ENCODE assay signal across 14 cellular contexts in genomic region chrX:130628522-130628921, GRCh38.
A peak's percentile ranks its signal among the peaks of the same experiment; 100 is the strongest.
DNase-seq lines count a peak whose midpoint lies in the region; ATAC-seq and TF ChIP-seq lines count a peak whose summit lies in the region.
"Had no signal": no experiment of that assay in that cellular context is flagged by ENCODE, and none has a peak within 500 bp of the region (broad histone marks: within the 10 kb centered on the region; RNA-seq: fewer than 3 reads in every experiment).

No MANE protein-coding gene starts in this region.

- H3K4me2 ChIP-seq in neuronal stem cell (ENCODE audit: insufficient read depth, low read length, poor library complexity, severe bottlenecking) (no peak overlapping the region), hepatocyte (no peak overlapping the region)
- H3K4me2 ChIP-seq: A549 had no signal

- H3K9me3 ChIP-seq in ectodermal cell (ENCODE audit: control insufficient read depth, low read length) (no peaks in the 10 kb centered on the region), neuronal stem cell (replicated peaks in 1 of 2; ENCODE audit: control insufficient read depth in 2 of 2, insufficient read depth in 1 of 2, low read depth in 1 of 2, low read length in 2 of 2) (no peaks in the 10 kb centered on the region), hepatocyte (ENCODE audit: low read depth) (no peaks in the 10 kb centered on the region)
- H3K9me3 ChIP-seq: A549, Caco-2 had no signal

- H3K14ac ChIP-seq in neuronal stem cell (ENCODE audit: low read length) = no peak overlapping the region

- H3K4me1 Mint-ChIP-seq in WTC11 (peaks cover 56% of the 10 kb centered on the region), nephron (peaks cover 47% of the 10 kb centered on the region)
- H3K4me1 Mint-ChIP-seq: CD8-positive, alpha-beta memory T cell had no signal

- no peak overlapping the region for H3K4ac ChIP-seq in neuronal stem cell (ENCODE audit: low read length)

- no peak for DNase-seq in WTC11 (ENCODE audit: low spot score)
- DNase-seq in neuronal stem cell (ENCODE audit: low spot score) = peak; percentile 4
- DNase-seq in AG08396 (ENCODE audit: low spot score) = no peak
- DNase-seq in hepatocyte (ENCODE audit: low spot score) = no peak
- DNase-seq: Caco-2; CD8-positive, alpha-beta memory T cell; DND-41; GF-D8 had no signal

- H4K8ac ChIP-seq in neuronal stem cell (ENCODE audit: low read depth, low read length) = no peak overlapping the region

- no peaks in the 10 kb centered on the region for H3K79me1 ChIP-seq in neuronal stem cell (ENCODE audit: low read depth, low read length)

- H3K27me3 ChIP-seq in ectodermal cell (ENCODE audit: control insufficient read depth, insufficient read depth, low read length, poor library complexity, severe bottlenecking) (no peaks in the 10 kb centered on the region), neuronal stem cell (ENCODE audit: control insufficient read depth in 3 of 3, insufficient read depth in 3 of 3, low read depth in 1 of 3, low read length in 3 of 3) (no peaks in the 10 kb centered on the region), hepatocyte (no peaks in the 10 kb centered on the region)

- H3K79me2 ChIP-seq in hepatocyte = no peaks in the 10 kb centered on the region

- no peak overlapping the region for H2BK120ac ChIP-seq in neuronal stem cell (ENCODE audit: low read depth, low read length)

- H3K9me3 Mint-ChIP-seq in WTC11 = no peaks in the 10 kb centered on the region
- H3K9me3 Mint-ChIP-seq in nephron = no peaks in the 10 kb centered on the region
- H3K9me3 Mint-ChIP-seq: CD8-positive, alpha-beta memory T cell had no signal

- no peaks in the 10 kb centered on the region for H4K20me1 ChIP-seq in hepatocyte (ENCODE audit: insufficient read depth, poor library complexity, severe bottlenecking)

- POLR2A ChIA-PET in WTC11 (lab: Charles Lee) = interaction anchor here (0.8 kb wide), 1 partner anchor 71 kb away, joined by 3 read pairs; no protein-coding TSS in a partner anchor

- no peak overlapping the region for H3K23ac ChIP-seq in neuronal stem cell (ENCODE audit: low read depth, low read length, poor library complexity)

- no peaks in the 10 kb centered on the region for H3K27me3 Mint-ChIP-seq in WTC11 (ENCODE audit: low read depth)
- no peaks in the 10 kb centered on the region for H3K27me3 Mint-ChIP-seq in nephron (ENCODE audit: low read depth)

- TF ChIP-seq CTCF in WTC11 (IDR thresholded peaks at IDR 0.05) (no peak), nephron (IDR thresholded peaks at IDR 0.05; ENCODE audit: unreplicated experiment in 3 of 3) (no peak), hepatocyte (IDR thresholded peaks at IDR 0.05; ENCODE audit: poor library complexity) (no peak)

- H3K27ac ChIP-seq in ectodermal cell (ENCODE audit: insufficient read depth, low read depth, low read length, poor library complexity, severe bottlenecking) (peak overlapping the region; percentile 8), neuronal stem cell (replicated peaks; ENCODE audit: low read length) (no peak overlapping the region), hepatocyte (no peak overlapping the region)
- H3K27ac ChIP-seq: A549, HL-60 had no signal

- ATAC-seq in WTC11 = peak; percentile 59
- ATAC-seq in GM18870 (IDR thresholded peaks at IDR 0.05; ENCODE audit: unreplicated experiment) = no peak
- ATAC-seq in GM21526 (IDR thresholded peaks at IDR 0.05; ENCODE audit: low FRiP score, unreplicated experiment) = no peak
- ATAC-seq: A549 had no signal

- H4K91ac ChIP-seq in neuronal stem cell (ENCODE audit: low read depth, low read length, poor library complexity) = no peak overlapping the region

- H3K4me3 Mint-ChIP-seq in WTC11 (no peak overlapping the region), nephron (no peak overlapping the region)
- H3K4me3 Mint-ChIP-seq: CD8-positive, alpha-beta memory T cell had no signal

- WGBS in ectodermal cell, 2 experiments = 0 to 45% methylated on average over 1 of the region's 2 CpGs
- no CpG with 5 or more reads among the region's 2 CpGs for WGBS in neuronal stem cell (ENCODE audit: extremely low coverage in 2 of 2, insufficient read length in 2 of 2, insufficient replicate concordance in 1 of 2), 2 donors
- WGBS in hepatocyte (ENCODE audit: low lambda C conversion rate, missing lambda C conversion rate) = 70% methylated on average over 2 of the region's 2 CpGs

- H3K9ac ChIP-seq in neuronal stem cell (ENCODE audit: low read depth, low read length, poor library complexity) = no peak overlapping the region

- H3K36me3 ChIP-seq in ectodermal cell (ENCODE audit: control insufficient read depth, insufficient read depth, low read length) = no peaks in the 10 kb centered on the region
- H3K36me3 ChIP-seq in neuronal stem cell (replicated peaks in 1 of 2; ENCODE audit: control insufficient read depth in 2 of 2, insufficient read depth in 2 of 2, low read length in 2 of 2) = no peaks in the 10 kb centered on the region
- no peaks in the 10 kb centered on the region for H3K36me3 ChIP-seq in hepatocyte (replicated peaks; ENCODE audit: insufficient read depth, low read depth)

- no peak overlapping the region for H2BK5ac ChIP-seq in neuronal stem cell (ENCODE audit: low read length)

- no peak overlapping the region for H2AFZ ChIP-seq in neuronal stem cell (ENCODE audit: low read length)
- H2AFZ ChIP-seq in hepatocyte = no peak overlapping the region

- H3K27ac Mint-ChIP-seq in WTC11 = no peak overlapping the region; the same call in 1 of the 2 replicates
- H3K27ac Mint-ChIP-seq in nephron = peak overlapping the region; percentile 53 to 78 (median 57)
- H3K27ac Mint-ChIP-seq: CD8-positive, alpha-beta memory T cell had no signal

- H2AK5ac ChIP-seq in neuronal stem cell (ENCODE audit: low read depth, low read length) = no peak overlapping the region

- CTCF ChIA-PET in WTC11 (lab: Charles Lee) = no interaction called here

- H2BK15ac ChIP-seq in neuronal stem cell (ENCODE audit: low read length) = no peak overlapping the region

- no peak overlapping the region for H2BK12ac ChIP-seq in neuronal stem cell (ENCODE audit: low read length)

- peaks cover 5% of the 10 kb centered on the region for H3K4me1 ChIP-seq in ectodermal cell (ENCODE audit: control insufficient read depth, insufficient read depth, low read length)
- H3K4me1 ChIP-seq in neuronal stem cell (ENCODE audit: control insufficient read depth in 2 of 2, insufficient read depth in 1 of 2, low read depth in 1 of 2, low read length in 2 of 2) = peaks cover 13 to 15% of the 10 kb centered on the region in 2 donors
- H3K4me1 ChIP-seq in hepatocyte (ENCODE audit: insufficient read depth) = no peaks in the 10 kb centered on the region
- H3K4me1 ChIP-seq: A549, Caco-2 had no signal

- no peaks in the 10 kb centered on the region for H3K36me3 Mint-ChIP-seq in WTC11
- H3K36me3 Mint-ChIP-seq in nephron (ENCODE audit: low read depth) = peaks cover 6% of the 10 kb centered on the region

- H3K9me2 ChIP-seq in hepatocyte (replicated peaks; ENCODE audit: insufficient read depth) = no peaks in the 10 kb centered on the region

- no peak overlapping the region for H3K18ac ChIP-seq in neuronal stem cell (ENCODE audit: low read length)

- H3K4me3 ChIP-seq in ectodermal cell (ENCODE audit: insufficient read depth, low read depth, low read length) (no peak overlapping the region), neuronal stem cell (ENCODE audit: low read length in 2 of 2) (no peak overlapping the region), hepatocyte (no peak overlapping the region)
- H3K4me3 ChIP-seq: A549 had no signal

TF ChIP-seq in WTC11, 78 proteins besides CTCF, POLR2A, EP300 and RAD21:
- no peak for TF ChIP-seq SMAD3 (CRISPR knock-in tag; IDR thresholded peaks at IDR 0.05; ENCODE audit: borderline replicate concordance)
TF ChIP-seq in WTC11: peak in this region for 0.
